In genomic region chr12:24815087-24815423, GRCh38 we compare ENCODE assay signal across 10 cellular contexts.
DNase-seq lines count a peak whose midpoint lies in the region; ATAC-seq and TF ChIP-seq lines count a peak whose summit lies in the region.
"Had no signal": no experiment of that assay in that cellular context is flagged by ENCODE, and none has a peak within 500 bp of the region (broad histone marks: within the 10 kb centered on the region; RNA-seq: fewer than 3 reads in every experiment).

No MANE protein-coding gene starts in this region.

- 9% methylated on average over 1 of the region's 1 CpG for WGBS in right lobe of liver (ENCODE audit: insufficient coverage, low coverage, low lambda C conversion rate, missing lambda C conversion rate)

- H3K27ac ChIP-seq in right lobe of liver: peak overlapping the region in 1 of 3 donors; percentile 23

- H3K27me3 ChIP-seq in right lobe of liver: no peaks in the 10 kb centered on the region

- no peaks in the 10 kb centered on the region for H3K36me3 ChIP-seq in right lobe of liver

- DNase-seq in right lobe of liver (no peak), NCI-H128 (lab: John Stamatoyannopoulos, UW; ENCODE audit: unreplicated experiment) (no peak), anterior cingulate cortex (lab: John Stamatoyannopoulos, UW) (no peak), germinal center (ENCODE audit: low spot score) (no peak), HuH-7 (ENCODE audit: low spot score) (no peak)
- DNase-seq: islet precursor cell; stimulated activated CD4-positive, alpha-beta T cell treated with anti-CD3 and anti-CD28 coated beads, Interleukin-2, amount 100 ng/mL, for 48 hours had no signal

- peak overlapping the region in 2 of 3 donors; percentile 28 for H3K4me3 ChIP-seq in right lobe of liver

- intact Hi-C loops in right lobe of liver (cut with DNase I): no loop called here

- H3K9me3 ChIP-seq in right lobe of liver: no peaks in the 10 kb centered on the region

- no peak for TF ChIP-seq CTCF in right lobe of liver (IDR thresholded peaks at IDR 0.05)

- TF ChIP-seq POLR2A in right lobe of liver (IDR thresholded peaks at IDR 0.05): no peak

- no peaks in the 10 kb centered on the region for H3K4me1 ChIP-seq in right lobe of liver

- ATAC-seq in GM18499 (IDR thresholded peaks at IDR 0.05; ENCODE audit: insufficient read depth, unreplicated experiment) (peak; percentile 35), GM21526 (IDR thresholded peaks at IDR 0.05; ENCODE audit: low FRiP score, unreplicated experiment) (peak; percentile 28), HG03442 (IDR thresholded peaks at IDR 0.05; ENCODE audit: unreplicated experiment) (peak; percentile 19), right lobe of liver (peak in 3 of 4 donors; percentile 31 to 49 (median 37))
